Comparison of ENCODE assay signal across 35 cellular contexts in the genomic region with DNA sequence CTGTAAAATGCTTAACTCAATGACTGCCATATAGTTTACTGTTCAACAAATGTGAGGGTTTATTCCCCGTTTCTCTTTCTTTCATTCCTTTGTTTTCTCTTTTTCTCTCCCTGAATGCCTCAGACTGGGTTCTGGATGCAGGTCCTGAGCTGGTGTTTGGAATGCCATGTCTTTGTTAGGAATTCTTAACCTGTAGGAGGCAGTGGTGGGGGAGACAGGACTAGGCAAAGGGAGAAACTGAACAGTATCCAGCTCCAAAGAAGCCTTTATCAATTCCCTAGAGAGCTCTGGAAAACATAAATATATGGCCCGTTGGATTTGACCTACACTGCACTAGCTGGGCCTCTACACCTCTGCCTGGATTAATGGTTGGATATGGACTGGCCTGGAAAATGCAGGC.
"Had no signal": no experiment of that assay in that cellular context is flagged by ENCODE, and none has a peak within 500 bp of the region (broad histone marks: within the 10 kb centered on the region; RNA-seq: fewer than 3 reads in every experiment).

No MANE protein-coding gene starts in this region.

- H3K36me3 ChIP-seq: ascending aorta, breast epithelium, cardiac muscle cell, colonic mucosa, esophagus muscularis mucosa, gastroesophageal sphincter, heart right ventricle, WERI-Rb-1 had no signal

- H3K27ac Mint-ChIP-seq: activated CD4-positive, alpha-beta memory T cell treated with anti-CD3 and anti-CD28 coated beads, Interleukin-2, amount 10 ng/mL, durations not matched to agents 7 days and 5 days; activated CD4-positive, alpha-beta T cell treated with anti-CD3 and anti-CD28 coated beads for 36 hours; activated CD4-positive, alpha-beta T cell treated with anti-CD3 and anti-CD28 coated beads, Interleukin-2, amount 10 ng/mL, durations not matched to agents 24 days and 14 days; activated naive CD4-positive, alpha-beta T cell treated with anti-CD3 and anti-CD28 coated beads for 36 hours; activated naive CD4-positive, alpha-beta T cell treated with anti-CD3 and anti-CD28 coated beads, Interleukin-2, amount 50 U/mL, for 72 hours; activated naive CD8-positive, alpha-beta T cell treated with anti-CD3 and anti-CD28 coated beads, Interleukin-2, amount 10 ng/mL, durations not matched to agents 7 days and 5 days; activated T-helper 1 cell treated with anti-CD3 and anti-CD28 coated beads, Interleukin-12 subunit alpha, Interleukin-12 subunit beta, Interleukin-2, Interleukin-4 antibody, amounts not matched to agents 30 ng/mL and 10 ng/mL and 1 ng/mL, durations not matched to agents 14 hours and 24 hours and 36 hours; activated T-helper 2 cell treated with anti-CD3 and anti-CD28 coated beads, Interferon-gamma antibody, Interleukin-2, Interleukin-4, amounts not matched to agents 10 μg/mL and 5 μg/mL and 100 μg/mL, durations not matched to agents 14 hours and 24 hours and 36 hours; brain; dendritic cell treated with granulocyte-macrophage colony-stimulating factor and Interleukin-4, amounts not matched to agents 40 ng/mL and 50 ng/mL, for 4 days; T-helper 17 cell; T-helper 2 cell treated with Interferon-gamma antibody and Interleukin-4, amounts not matched to agents 5 μg/mL and 100 μg/mL, for 36 hours had no signal

- H3K4me1 Mint-ChIP-seq: activated CD4-positive, alpha-beta memory T cell treated with anti-CD3 and anti-CD28 coated beads, Interleukin-2, amount 10 ng/mL, durations not matched to agents 7 days and 5 days; activated CD4-positive, alpha-beta T cell treated with anti-CD3 and anti-CD28 coated beads for 36 hours; activated CD4-positive, alpha-beta T cell treated with anti-CD3 and anti-CD28 coated beads, Interleukin-2, amount 10 ng/mL, durations not matched to agents 24 days and 14 days; activated naive CD8-positive, alpha-beta T cell treated with anti-CD3 and anti-CD28 coated beads, Interleukin-2, amount 10 ng/mL, durations not matched to agents 7 days and 5 days; T-helper 17 cell had no signal

- H3K4me3 ChIP-seq: ascending aorta, breast epithelium, cardiac muscle cell, colonic mucosa, dorsolateral prefrontal cortex, esophagus muscularis mucosa, gastroesophageal sphincter, heart right ventricle had no signal

- H3K27me3 Mint-ChIP-seq: activated CD4-positive, alpha-beta memory T cell treated with anti-CD3 and anti-CD28 coated beads, Interleukin-2, amount 10 ng/mL, durations not matched to agents 7 days and 5 days; activated CD4-positive, alpha-beta T cell treated with anti-CD3 and anti-CD28 coated beads for 36 hours; activated CD4-positive, alpha-beta T cell treated with anti-CD3 and anti-CD28 coated beads, Interleukin-2, amount 10 ng/mL, durations not matched to agents 24 days and 14 days; activated naive CD8-positive, alpha-beta T cell treated with anti-CD3 and anti-CD28 coated beads, Interleukin-2, amount 10 ng/mL, durations not matched to agents 7 days and 5 days; dendritic cell treated with granulocyte-macrophage colony-stimulating factor and Interleukin-4, amounts not matched to agents 40 ng/mL and 50 ng/mL, for 4 days; T-helper 17 cell had no signal

- H3K27me3 ChIP-seq: ascending aorta, breast epithelium, cardiac muscle cell, esophagus muscularis mucosa, foreskin keratinocyte, gastroesophageal sphincter, heart right ventricle had no signal

- H3K4me3 Mint-ChIP-seq: activated CD4-positive, alpha-beta memory T cell treated with anti-CD3 and anti-CD28 coated beads, Interleukin-2, amount 10 ng/mL, durations not matched to agents 7 days and 5 days; activated CD4-positive, alpha-beta T cell treated with anti-CD3 and anti-CD28 coated beads for 36 hours; activated CD4-positive, alpha-beta T cell treated with anti-CD3 and anti-CD28 coated beads, Interleukin-2, amount 10 ng/mL, durations not matched to agents 24 days and 14 days; activated naive CD4-positive, alpha-beta T cell treated with anti-CD3 and anti-CD28 coated beads for 36 hours; activated naive CD8-positive, alpha-beta T cell treated with anti-CD3 and anti-CD28 coated beads, Interleukin-2, amount 10 ng/mL, durations not matched to agents 7 days and 5 days; activated T-helper 1 cell treated with anti-CD3 and anti-CD28 coated beads, Interleukin-12 subunit alpha, Interleukin-12 subunit beta, Interleukin-2, Interleukin-4 antibody, amounts not matched to agents 30 ng/mL and 10 ng/mL and 1 ng/mL, durations not matched to agents 14 hours and 24 hours and 36 hours; brain; dendritic cell treated with granulocyte-macrophage colony-stimulating factor and Interleukin-4, amounts not matched to agents 40 ng/mL and 50 ng/mL, for 4 days; T-helper 17 cell; T-helper 2 cell treated with Interferon-gamma antibody and Interleukin-4, amounts not matched to agents 5 μg/mL and 100 μg/mL, for 36 hours had no signal

- H3K9me3 ChIP-seq: ascending aorta, breast epithelium, colonic mucosa, esophagus muscularis mucosa, gastroesophageal sphincter had no signal

- H3K4me1 ChIP-seq: ascending aorta, breast epithelium, colonic mucosa, esophagus muscularis mucosa, foreskin keratinocyte, gastroesophageal sphincter, heart right ventricle had no signal

- H3K9me3 Mint-ChIP-seq: activated CD4-positive, alpha-beta memory T cell treated with anti-CD3 and anti-CD28 coated beads, Interleukin-2, amount 10 ng/mL, durations not matched to agents 7 days and 5 days; activated CD4-positive, alpha-beta T cell treated with anti-CD3 and anti-CD28 coated beads, Interleukin-2, amount 10 ng/mL, durations not matched to agents 24 days and 14 days; activated naive CD4-positive, alpha-beta T cell treated with anti-CD3 and anti-CD28 coated beads for 36 hours; activated naive CD4-positive, alpha-beta T cell treated with anti-CD3 and anti-CD28 coated beads, Interleukin-2, amount 50 U/mL, for 72 hours; activated naive CD8-positive, alpha-beta T cell treated with anti-CD3 and anti-CD28 coated beads, Interleukin-2, amount 10 ng/mL, durations not matched to agents 7 days and 5 days; activated T-helper 1 cell treated with anti-CD3 and anti-CD28 coated beads, Interleukin-12 subunit alpha, Interleukin-12 subunit beta, Interleukin-2, Interleukin-4 antibody, amounts not matched to agents 30 ng/mL and 10 ng/mL and 1 ng/mL, durations not matched to agents 14 hours and 24 hours and 36 hours; activated T-helper 2 cell treated with anti-CD3 and anti-CD28 coated beads, Interferon-gamma antibody, Interleukin-2, Interleukin-4, amounts not matched to agents 10 μg/mL and 5 μg/mL and 100 μg/mL, durations not matched to agents 14 hours and 24 hours and 36 hours; brain; dendritic cell treated with granulocyte-macrophage colony-stimulating factor and Interleukin-4, amounts not matched to agents 40 ng/mL and 50 ng/mL, for 4 days; T-helper 2 cell treated with Interferon-gamma antibody and Interleukin-4, amounts not matched to agents 5 μg/mL and 100 μg/mL, for 36 hours had no signal

- ATAC-seq: activated CD4-positive, alpha-beta T cell treated with anti-CD3 and anti-CD28 coated beads for 36 hours; activated naive CD4-positive, alpha-beta T cell treated with anti-CD3 and anti-CD28 coated beads, Interleukin-2, amount 50 U/mL, for 72 hours; foreskin keratinocyte; gastroesophageal sphincter; heart right ventricle; T-helper 17 cell had no signal

- H3K36me3 Mint-ChIP-seq: activated naive CD4-positive, alpha-beta T cell treated with anti-CD3 and anti-CD28 coated beads, Interleukin-2, amount 50 U/mL, for 72 hours; activated naive CD8-positive, alpha-beta T cell treated with anti-CD3 and anti-CD28 coated beads, Interleukin-2, amount 10 ng/mL, durations not matched to agents 7 days and 5 days; brain had no signal

- DNase-seq: activated CD4-positive, alpha-beta memory T cell treated with anti-CD3 and anti-CD28 coated beads, Interleukin-2, amount 10 ng/mL, durations not matched to agents 7 days and 5 days; activated CD4-positive, alpha-beta T cell treated with anti-CD3 and anti-CD28 coated beads for 36 hours; activated CD4-positive, alpha-beta T cell treated with anti-CD3 and anti-CD28 coated beads, Interleukin-2, amount 10 ng/mL, durations not matched to agents 24 days and 14 days; activated CD4-positive, alpha-beta T cell treated with anti-CD3 and anti-CD28 coated beads, Interleukin-2, amount 50 U/mL, for 4 hours; activated CD4-positive, CD25-positive, alpha-beta regulatory T cell; activated CD4-positive, CD25-positive, alpha-beta regulatory T cell treated with anti-CD3 and anti-CD28 coated beads, Interleukin-2, amount 50 U/mL, for 72 hours; activated CD8-positive, alpha-beta memory T cell treated with anti-CD3 and anti-CD28 coated beads for 24 hours; activated effector memory CD4-positive, alpha-beta T cell treated with anti-CD3 and anti-CD28 coated beads, Interleukin-2, amount 50 U/mL, for 16 hours; activated naive CD4-positive, alpha-beta T cell treated with anti-CD3 and anti-CD28 coated beads for 36 hours; activated naive CD8-positive, alpha-beta T cell treated with anti-CD3 and anti-CD28 coated beads, Interleukin-2, amount 10 ng/mL, durations not matched to agents 7 days and 5 days; activated T-cell treated with anti-CD3 and anti-CD28 coated beads, Interleukin-2, amount 50 U/mL, for 1 hour; activated T-cell treated with anti-CD3 and anti-CD28 coated beads, Interleukin-2, amount 50 U/mL, for 48 hours; central memory CD4-positive, alpha-beta T cell; cerebellar nuclear complex; colonic mucosa; dorsolateral prefrontal cortex; effector memory CD4-positive, alpha-beta T cell; erythroblast; foreskin keratinocyte; heart right ventricle; T-helper 1 cell; T-helper 17 cell; T1000; WERI-Rb-1 had no signal

- H3K27ac ChIP-seq: ascending aorta, breast epithelium, cardiac muscle cell, colonic mucosa, dorsolateral prefrontal cortex, esophagus muscularis mucosa, foreskin keratinocyte, gastroesophageal sphincter, heart right ventricle, WERI-Rb-1 had no signal
